ENCODE assay signal across 1 cellular context in the genomic region with DNA sequence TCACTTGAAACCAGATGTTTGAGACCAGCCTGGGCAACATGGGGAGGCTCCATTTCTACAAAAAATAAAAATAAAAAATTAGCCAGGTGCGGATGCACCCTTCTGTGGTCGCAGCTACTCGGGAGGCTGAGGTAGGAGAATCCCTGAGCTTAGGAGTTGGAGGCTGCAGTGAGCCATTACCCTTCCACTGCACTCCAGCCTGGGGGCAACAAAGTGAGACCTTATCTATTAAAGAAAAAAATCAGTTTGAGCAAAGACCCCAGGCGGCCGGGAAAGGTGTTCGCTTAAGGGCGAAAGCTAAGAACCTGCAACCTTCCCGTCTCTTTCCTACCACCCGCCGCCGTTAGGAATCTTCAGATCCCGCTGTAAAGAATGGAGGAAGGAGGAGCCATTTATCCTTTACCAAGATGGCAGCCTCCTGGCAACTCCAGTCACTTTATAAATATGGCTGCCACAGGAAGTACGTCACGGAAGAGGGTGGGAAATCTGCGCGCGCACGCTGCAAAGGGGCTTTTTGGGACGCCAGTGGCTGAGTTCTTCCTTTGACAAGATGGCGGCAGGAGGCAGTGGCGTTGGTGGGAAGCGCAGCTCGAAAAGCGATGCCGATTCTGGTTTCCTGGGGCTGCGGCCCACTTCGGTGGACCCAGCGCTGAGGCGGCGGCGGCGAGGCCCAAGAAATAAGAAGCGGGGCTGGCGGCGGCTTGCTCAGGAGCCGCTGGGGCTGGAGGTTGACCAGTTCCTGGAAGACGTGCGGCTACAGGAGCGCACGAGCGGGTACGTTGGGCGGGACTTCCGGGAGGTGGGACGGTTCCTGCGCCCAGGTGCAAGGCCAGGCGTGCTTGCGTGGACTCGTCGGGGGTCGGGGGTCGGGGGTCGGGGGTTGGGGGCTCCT.
TF ChIP-seq lines count a peak whose summit lies in the region.

Gene NOP53 (plus strand): TSS at position 537 of the 892 bp plus-strand sequence. CDS start 14 bp downstream, at position 551.

TF ChIP-seq in HepG2, 621 proteins besides CTCF, POLR2A, EP300 and RAD21 (continued from another document and continues in another):
- TF ChIP-seq ZBTB40 (IDR thresholded peaks at IDR 0.05) (0 out of 2 replicates have a peak, but pooled peaks have one; percentile 20), ZBTB40 (CRISPR knock-in tag; IDR thresholded peaks at IDR 0.05) (peak; percentile 68), FIP1L1 (IDR thresholded peaks at IDR 0.05; ENCODE audit: borderline replicate concordance, insufficient read depth, low read depth, low read length) (no peak), ZNF724P (CRISPR knock-in tag; IDR thresholded peaks at IDR 0.05; ENCODE audit: borderline replicate concordance) (no peak), RBM22 (optimal IDR thresholded peaks at IDR 0.05; ENCODE audit: low read length) (peak; percentile 44), GRHL1 (CRISPR knock-in tag; conservative IDR thresholded peaks at IDR 0.05) (no peak), ZUFSP (CRISPR knock-in tag; IDR thresholded peaks at IDR 0.05; ENCODE audit: borderline replicate concordance) (no peak), ZNF503 (CRISPR knock-in tag; IDR thresholded peaks at IDR 0.05) (peak; percentile 50; the same call in 1 of the 2 replicates), MAZ (IDR thresholded peaks at IDR 0.05; ENCODE audit: borderline replicate concordance, low read depth, low read length) (no peak), MAZ (CRISPR knock-in tag; IDR thresholded peaks at IDR 0.05; ENCODE audit: low read depth) (peak; percentile 84; the same call in 1 of the 2 replicates), ZNF235 (CRISPR knock-in tag; IDR thresholded peaks at IDR 0.05; ENCODE audit: borderline replicate concordance) (0 out of 2 replicates have a peak, but pooled peaks have one; percentile 48), KAT7 (CRISPR knock-in tag; IDR thresholded peaks at IDR 0.05; ENCODE audit: borderline replicate concordance) (peak; percentile 57; the same call in 1 of the 2 replicates), ZNF276 (CRISPR knock-in tag; IDR thresholded peaks at IDR 0.05; ENCODE audit: low read depth) (0 out of 2 replicates have a peak, but pooled peaks have one; percentile 64), POLR2AphosphoS5 (IDR thresholded peaks at IDR 0.05; ENCODE audit: low read depth, low read length) (peak; percentile 92), ZBTB26 (CRISPR knock-in tag; IDR thresholded peaks at IDR 0.05; ENCODE audit: borderline replicate concordance) (0 out of 2 replicates have a peak, but pooled peaks have one; percentile 27), MIER3 (CRISPR knock-in tag; IDR thresholded peaks at IDR 0.05; ENCODE audit: borderline replicate concordance) (peak; percentile 85; the same call in 1 of the 2 replicates), NKX3-1 (CRISPR knock-in tag; IDR thresholded peaks at IDR 0.05) (no peak), ZNF792 (CRISPR knock-in tag; IDR thresholded peaks at IDR 0.05) (0 out of 2 replicates have a peak, but pooled peaks have one; percentile 32), PHF5A (CRISPR knock-in tag; IDR thresholded peaks at IDR 0.05; ENCODE audit: low read depth, unreplicated experiment) (peak; percentile 80), SP2 (CRISPR knock-in tag; IDR thresholded peaks at IDR 0.05) (peak; percentile 88), AFF4 (CRISPR knock-in tag; IDR thresholded peaks at IDR 0.05) (0 out of 2 replicates have a peak, but pooled peaks have one; percentile 21)
- TF ChIP-seq, protein P1, sequence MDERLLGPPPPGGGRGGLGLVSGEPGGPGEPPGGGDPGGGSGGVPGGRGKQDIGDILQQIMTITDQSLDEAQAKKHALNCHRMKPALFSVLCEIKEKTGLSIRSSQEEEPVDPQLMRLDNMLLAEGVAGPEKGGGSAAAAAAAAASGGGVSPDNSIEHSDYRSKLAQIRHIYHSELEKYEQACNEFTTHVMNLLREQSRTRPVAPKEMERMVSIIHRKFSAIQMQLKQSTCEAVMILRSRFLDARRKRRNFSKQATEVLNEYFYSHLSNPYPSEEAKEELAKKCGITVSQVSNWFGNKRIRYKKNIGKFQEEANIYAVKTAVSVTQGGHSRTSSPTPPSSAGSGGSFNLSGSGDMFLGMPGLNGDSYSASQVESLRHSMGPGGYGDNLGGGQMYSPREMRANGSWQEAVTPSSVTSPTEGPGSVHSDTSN (CRISPR knock-in tag; IDR thresholded peaks at IDR 0.05) = no peak
